Comparison of ENCODE assay signal across 25 cellular contexts in genomic region chr1:28045777-28046176, GRCh38. TPM values are rescaled to one million over a fixed set of nuclear protein-coding genes. Genes with fewer than 3 reads are reported as not detected.
A peak's percentile ranks its signal among the peaks of the same experiment; 100 is the strongest.
DNase-seq lines count a peak whose midpoint lies in the region; ATAC-seq and FAIRE-seq lines count a peak whose summit lies in the region.
"Had no signal": no experiment of that assay in that cellular context is flagged by ENCODE, and none has a peak within 500 bp of the region (broad histone marks: within the 10 kb centered on the region; RNA-seq: fewer than 3 reads in every experiment).

No MANE protein-coding gene starts in this region.

- ATAC-seq in HG02885 (IDR thresholded peaks at IDR 0.05; ENCODE audit: poor library complexity, unreplicated experiment) = no peak
- ATAC-seq: effector memory CD8-positive, alpha-beta T cell; gastrocnemius medialis; Right ventricle myocardium inferior had no signal

- H3K36me3 Mint-ChIP-seq in activated naive CD4-positive, alpha-beta T cell treated with anti-CD3 and anti-CD28 coated beads, Interleukin-2, amount 50 U/mL, for 24 hours = peaks cover 10% of the 10 kb centered on the region
- H3K36me3 Mint-ChIP-seq: IgD-negative memory B cell had no signal

- H3K4me1 Mint-ChIP-seq in activated naive CD4-positive, alpha-beta T cell treated with anti-CD3 and anti-CD28 coated beads, Interleukin-2, amount 50 U/mL, for 24 hours = peaks cover 11% of the 10 kb centered on the region
- H3K4me1 Mint-ChIP-seq: activated naive CD4-positive, alpha-beta T cell treated with anti-CD3 and anti-CD28 coated beads, Interleukin-2, amount 10 ng/mL, durations not matched to agents 7 days and 5 days had no signal

- H3K9me3 Mint-ChIP-seq in activated naive CD4-positive, alpha-beta T cell treated with anti-CD3 and anti-CD28 coated beads, Interleukin-2, amount 50 U/mL, for 24 hours = no peaks in the 10 kb centered on the region
- H3K9me3 Mint-ChIP-seq: activated naive CD4-positive, alpha-beta T cell treated with anti-CD3 and anti-CD28 coated beads, Interleukin-2, amount 10 ng/mL, durations not matched to agents 7 days and 5 days; CD4-positive, alpha-beta T cell; effector memory CD8-positive, alpha-beta T cell; IgD-negative memory B cell had no signal

- DNase-seq in activated naive CD4-positive, alpha-beta T cell treated with Interleukin-2 at 50 U/mL for 16 hours = no peak
- DNase-seq in RPMI7951 (ENCODE audit: low read depth) = peak; percentile 8
- DNase-seq in dermis blood vessel endothelial cell = peak; percentile 65
- DNase-seq in urothelium cell line (ENCODE audit: low spot score) = no peak
- DNase-seq in SKM-1 (lab: John Stamatoyannopoulos, UW; ENCODE audit: unreplicated experiment) = no peak
- DNase-seq in kidney glomerular epithelial cell (lab: John Stamatoyannopoulos, UW) = no peak
- DNase-seq: activated CD4-positive, alpha-beta T cell treated with anti-CD3 and anti-CD28 coated beads, Interleukin-2, amount 50 U/mL, for 4 hours; activated naive CD4-positive, alpha-beta T cell treated with anti-CD3 and anti-CD28 coated beads, Interleukin-2, amount 10 ng/mL, durations not matched to agents 7 days and 5 days; CD4-positive, alpha-beta T cell; effector memory CD8-positive, alpha-beta T cell; esophagus squamous epithelium; gastrocnemius medialis; mesenchymal stem cell; NCI-H1417; NCI-H2081 treated with DMSO at 0.1 percent for 48 hours; NCI-H82; OCI-M1; stimulated activated naive CD4-positive, alpha-beta T cell treated with Interleukin-2 at 50 U/mL for 16 hours; SW 1271; T1000 had no signal

- H3K4me3 Mint-ChIP-seq in activated naive CD4-positive, alpha-beta T cell treated with anti-CD3 and anti-CD28 coated beads, Interleukin-2, amount 50 U/mL, for 24 hours = no peak overlapping the region
- H3K4me3 Mint-ChIP-seq: activated naive CD4-positive, alpha-beta T cell treated with anti-CD3 and anti-CD28 coated beads, Interleukin-2, amount 10 ng/mL, durations not matched to agents 7 days and 5 days; CD4-positive, alpha-beta T cell; effector memory CD8-positive, alpha-beta T cell; IgD-negative memory B cell had no signal

- FAIRE-seq in urothelium cell line (lab: Jason Lieb, UNC) = peak; percentile 27
- FAIRE-seq: GM12892 had no signal

- peak overlapping the region; percentile 8 for H3K27ac Mint-ChIP-seq in activated naive CD4-positive, alpha-beta T cell treated with anti-CD3 and anti-CD28 coated beads, Interleukin-2, amount 50 U/mL, for 24 hours
- H3K27ac Mint-ChIP-seq: activated naive CD4-positive, alpha-beta T cell treated with anti-CD3 and anti-CD28 coated beads, Interleukin-2, amount 10 ng/mL, durations not matched to agents 7 days and 5 days; CD4-positive, alpha-beta T cell had no signal

- H3K27me3 Mint-ChIP-seq in activated naive CD4-positive, alpha-beta T cell treated with anti-CD3 and anti-CD28 coated beads, Interleukin-2, amount 50 U/mL, for 24 hours = no peaks in the 10 kb centered on the region
- H3K27me3 Mint-ChIP-seq: activated naive CD4-positive, alpha-beta T cell treated with anti-CD3 and anti-CD28 coated beads, Interleukin-2, amount 10 ng/mL, durations not matched to agents 7 days and 5 days; CD4-positive, alpha-beta T cell; effector memory CD8-positive, alpha-beta T cell; IgD-negative memory B cell had no signal

RNA-seq across cellular contexts. Expression of gene EYA3, which starts 42.6 kb away (rescaled TPM):
- total RNA-seq in RPMI7951 (2014; rRNA removed; shearing (Covaris generic)) = 18.7 and 20.1 TPM in 2 replicates
- total RNA-seq in dermis blood vessel endothelial cell = 14.0 and 18.8 TPM in 2 replicates

Comparison
In these comparisons a context has a peak if more than half of its experiments do, and no peak if none do; other contexts are left out.
1. DNase-seq: peak in RPMI7951 (single experiment) and dermis blood vessel endothelial cell (single experiment); none in activated naive CD4-positive, alpha-beta T cell treated with Interleukin-2 at 50 U/mL for 16 hours (single experiment), urothelium cell line (single experiment), SKM-1 (single experiment) and kidney glomerular epithelial cell (single experiment).